Comparison of ENCODE assay signal across 11 cellular contexts in genomic region chr7:51034531-51035264, GRCh38.
A peak's percentile ranks its signal among the peaks of the same experiment; 100 is the strongest.
DNase-seq lines count a peak whose midpoint lies in the region; ATAC-seq and TF ChIP-seq lines count a peak whose summit lies in the region.
"Had no signal": no experiment of that assay in that cellular context is flagged by ENCODE, and none has a peak within 500 bp of the region (broad histone marks: within the 10 kb centered on the region; RNA-seq: fewer than 3 reads in every experiment).

No MANE protein-coding gene starts in this region.

- no peak for TF ChIP-seq CTCF in BJ (IDR thresholded peaks at IDR 0.05; ENCODE audit: insufficient read depth, low read depth, low read length)
- TF ChIP-seq CTCF in osteocyte (IDR thresholded peaks at IDR 0.05) = no peak

- ATAC-seq in GM21786 (IDR thresholded peaks at IDR 0.05; ENCODE audit: unreplicated experiment) (no peak), HG03196 (IDR thresholded peaks at IDR 0.05; ENCODE audit: unreplicated experiment) (no peak)
- no peak for ATAC-seq in stimulated activated naive CD8-positive, alpha-beta T cell treated with anti-CD3 and anti-CD28 coated beads, Interleukin-15, amount 100 ng/mL, for 72 hours

- peak overlapping the region; percentile 61 for H3K27ac Mint-ChIP-seq in osteocyte (ENCODE audit: unreplicated experiment)
- no peak overlapping the region for H3K27ac Mint-ChIP-seq in stimulated activated naive CD8-positive, alpha-beta T cell treated with anti-CD3 and anti-CD28 coated beads, Interleukin-15, amount 100 ng/mL, for 72 hours

- H3K4me1 Mint-ChIP-seq in osteocyte (ENCODE audit: unreplicated experiment) = peaks cover 57% of the 10 kb centered on the region
- no peaks in the 10 kb centered on the region for H3K4me1 Mint-ChIP-seq in stimulated activated naive CD8-positive, alpha-beta T cell treated with anti-CD3 and anti-CD28 coated beads, Interleukin-15, amount 100 ng/mL, for 72 hours
- H3K4me1 Mint-ChIP-seq: central memory CD8-positive, alpha-beta T cell had no signal

- H3K27me3 Mint-ChIP-seq in osteocyte (ENCODE audit: unreplicated experiment) = no peaks in the 10 kb centered on the region
- H3K27me3 Mint-ChIP-seq in stimulated activated naive CD8-positive, alpha-beta T cell treated with anti-CD3 and anti-CD28 coated beads, Interleukin-15, amount 100 ng/mL, for 72 hours = peaks cover 8% of the 10 kb centered on the region

- no peaks in the 10 kb centered on the region for H3K9me3 Mint-ChIP-seq in osteocyte (ENCODE audit: unreplicated experiment)
- no peaks in the 10 kb centered on the region for H3K9me3 Mint-ChIP-seq in stimulated activated naive CD8-positive, alpha-beta T cell treated with anti-CD3 and anti-CD28 coated beads, Interleukin-15, amount 100 ng/mL, for 72 hours
- H3K9me3 Mint-ChIP-seq: central memory CD8-positive, alpha-beta T cell; neural crest cell had no signal

- H3K4me3 Mint-ChIP-seq in osteocyte (ENCODE audit: unreplicated experiment) = no peak overlapping the region
- no peak overlapping the region for H3K4me3 Mint-ChIP-seq in stimulated activated naive CD8-positive, alpha-beta T cell treated with anti-CD3 and anti-CD28 coated beads, Interleukin-15, amount 100 ng/mL, for 72 hours
- H3K4me3 Mint-ChIP-seq: central memory CD8-positive, alpha-beta T cell; neural crest cell had no signal

- POLR2A ChIA-PET in BJ (lab: Charles Lee) = no interaction called here

- DNase-seq in BJ (ENCODE audit: low read depth) = peak; percentile 49
- peak; percentile 68 for DNase-seq in NCI-H69 (lab: John Stamatoyannopoulos, UW)
- DNase-seq in epidermal melanocyte (ENCODE audit: insufficient read length, low spot score) = peak; percentile 52
- DNase-seq in osteocyte (ENCODE audit: extremely low spot score, unreplicated experiment) = no peak
- no peak for DNase-seq in stimulated activated naive CD8-positive, alpha-beta T cell treated with anti-CD3 and anti-CD28 coated beads, Interleukin-15, amount 100 ng/mL, for 72 hours
- no peak for DNase-seq in HUDEP-2 (lab: John Stamatoyannopoulos, UW; ENCODE audit: unreplicated experiment in 76 of 76)
- DNase-seq: NCI-H187 treated with DMSO at 0.1 percent for 48 hours had no signal

- CTCF ChIA-PET in BJ (lab: Yijun Ruan, JAX) = interaction anchor here (0.8 to 1.7 kb wide), 3 partner anchors 10 to 32 kb away, joined by 3 to 7 read pairs (median 3); no protein-coding TSS in a partner anchor

- no peaks in the 10 kb centered on the region for H3K27me3 ChIP-seq in BJ (ENCODE audit: control insufficient read depth, insufficient read depth, low read length)

- H3K4me3 ChIP-seq in BJ (ENCODE audit: low read depth, low read length) = no peak overlapping the region

- H3K36me3 Mint-ChIP-seq in osteocyte (ENCODE audit: unreplicated experiment) = no peaks in the 10 kb centered on the region

- H3K36me3 ChIP-seq in BJ (ENCODE audit: control insufficient read depth, insufficient read depth, low read length) = no peaks in the 10 kb centered on the region

Comparison
In these comparisons a context has a peak if more than half of its experiments do, and no peak if none do; other contexts are left out.
1. DNase-seq: peak in BJ (single experiment), NCI-H69 (single experiment) and epidermal melanocyte (single experiment); none in osteocyte (single experiment), stimulated activated naive CD8-positive, alpha-beta T cell treated with anti-CD3 and anti-CD28 coated beads, Interleukin-15, amount 100 ng/mL, for 72 hours (0 of 2) and HUDEP-2 (0 of 76).